ENCODE assay signal across 19 cellular contexts in the genomic region with DNA sequence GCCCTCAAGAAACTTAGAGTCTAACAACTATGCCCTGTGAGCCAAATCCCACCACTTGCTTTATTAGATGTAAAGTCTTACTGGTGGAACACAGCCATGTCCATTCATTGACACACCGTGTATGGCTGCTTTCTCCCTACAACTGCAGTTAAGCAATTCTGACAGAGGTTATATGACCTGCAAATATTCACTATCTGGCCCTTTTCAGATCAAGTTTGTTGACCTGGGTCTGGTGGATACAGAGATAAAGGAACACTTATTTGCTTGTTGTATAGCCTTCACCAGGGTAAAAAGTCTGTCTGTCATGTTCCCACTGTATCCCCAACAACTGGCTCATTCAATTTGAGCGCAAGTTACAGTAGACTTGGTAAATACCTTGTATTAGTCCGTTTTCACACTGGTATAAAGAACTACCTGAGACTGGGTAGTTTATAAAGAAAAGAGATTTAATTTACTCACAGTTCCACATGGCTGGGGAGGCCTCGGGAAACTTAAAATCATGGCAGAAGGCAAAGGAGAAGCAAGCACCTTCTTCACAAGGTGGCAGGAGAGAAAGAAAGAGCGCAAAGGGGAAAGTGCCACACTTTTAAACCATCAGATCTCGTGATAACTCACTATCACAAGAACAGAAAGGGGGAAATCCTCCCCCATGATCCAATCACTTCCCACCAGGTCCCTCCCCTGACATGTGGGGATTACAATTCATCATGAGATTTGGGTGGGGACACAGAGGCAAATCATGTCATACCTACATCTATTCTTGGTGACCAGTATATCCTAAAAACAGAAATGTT.
"Had no signal": no experiment of that assay in that cellular context is flagged by ENCODE, and none has a peak within 500 bp of the region (broad histone marks: within the 10 kb centered on the region; RNA-seq: fewer than 3 reads in every experiment).

No MANE protein-coding gene starts in this region.

- H3K27ac Mint-ChIP-seq: activated B cell treated with CpG ODN at 0.5 μM for 24 hours; activated CD8-positive, alpha-beta T cell treated with anti-CD3 and anti-CD28 coated beads for 36 hours; activated naive CD8-positive, alpha-beta T cell treated with anti-CD3 and anti-CD28 coated beads for 36 hours; activated T-cell treated with anti-CD3 and anti-CD28 coated beads, Interleukin-2, amount 50 U/mL, for 72 hours; stimulated activated memory B cell treated with anti-CD40 and anti-IgM and Interleukin-4, amounts not matched to agents 10 μg/mL and 1 μg/mL and 100 μg/mL, for 72 hours; T-helper 1 cell treated with Interleukin-12 subunit alpha and Interleukin-12 subunit beta and Interleukin-4 antibody, amounts not matched to agents 30 μg/mL and 1 μg/mL, for 36 hours had no signal

- H3K4me1 Mint-ChIP-seq: activated B cell treated with CpG ODN at 0.5 μM for 24 hours; activated naive CD8-positive, alpha-beta T cell treated with anti-CD3 and anti-CD28 coated beads for 36 hours; stimulated activated memory B cell treated with anti-CD40 and anti-IgM and Interleukin-4, amounts not matched to agents 10 μg/mL and 1 μg/mL and 100 μg/mL, for 72 hours had no signal

- H3K27me3 ChIP-seq: foreskin keratinocyte, thyroid gland, vagina had no signal

- H3K4me3 ChIP-seq: coronary artery, lower lobe of right lung, thyroid gland, vagina had no signal

- H2AFZ ChIP-seq: parathyroid adenoma had no signal

- H3K36me3 Mint-ChIP-seq: activated naive CD8-positive, alpha-beta T cell treated with anti-CD3 and anti-CD28 coated beads for 36 hours; stimulated activated memory B cell treated with anti-CD40 and anti-IgM and Interleukin-4, amounts not matched to agents 10 μg/mL and 1 μg/mL and 100 μg/mL, for 72 hours had no signal

- H3K27ac ChIP-seq: coronary artery, foreskin keratinocyte, lower lobe of right lung, parathyroid adenoma, thyroid gland, vagina had no signal

- H3K9me3 ChIP-seq: lower lobe of right lung, thyroid gland, vagina had no signal

- H3K4me1 ChIP-seq: foreskin keratinocyte, lower lobe of right lung, parathyroid adenoma, thyroid gland, vagina had no signal

- H3K27me3 Mint-ChIP-seq: activated B cell treated with CpG ODN at 0.5 μM for 24 hours; activated CD8-positive, alpha-beta T cell treated with anti-CD3 and anti-CD28 coated beads for 36 hours; activated naive CD8-positive, alpha-beta T cell treated with anti-CD3 and anti-CD28 coated beads for 36 hours; brain; stimulated activated memory B cell treated with anti-CD40 and anti-IgM and Interleukin-4, amounts not matched to agents 10 μg/mL and 1 μg/mL and 100 μg/mL, for 72 hours had no signal

- ATAC-seq: activated CD8-positive, alpha-beta T cell treated with anti-CD3 and anti-CD28 coated beads for 36 hours; activated T-cell treated with anti-CD3 and anti-CD28 coated beads, Interleukin-2, amount 50 U/mL, for 72 hours; foreskin keratinocyte; lower lobe of right lung; stimulated activated memory B cell treated with anti-CD40 and anti-IgM and Interleukin-4, amounts not matched to agents 10 μg/mL and 1 μg/mL and 100 μg/mL, for 72 hours had no signal

- H3K4me3 Mint-ChIP-seq: activated B cell treated with CpG ODN at 0.5 μM for 24 hours; activated CD8-positive, alpha-beta T cell treated with anti-CD3 and anti-CD28 coated beads for 36 hours; activated naive CD8-positive, alpha-beta T cell treated with anti-CD3 and anti-CD28 coated beads for 36 hours; activated T-cell treated with anti-CD3 and anti-CD28 coated beads, Interleukin-2, amount 50 U/mL, for 72 hours; brain; stimulated activated memory B cell treated with anti-CD40 and anti-IgM and Interleukin-4, amounts not matched to agents 10 μg/mL and 1 μg/mL and 100 μg/mL, for 72 hours; T-helper 1 cell treated with Interleukin-12 subunit alpha and Interleukin-12 subunit beta and Interleukin-4 antibody, amounts not matched to agents 30 μg/mL and 1 μg/mL, for 36 hours had no signal

- H3K9ac ChIP-seq: parathyroid adenoma had no signal

- H3K36me3 ChIP-seq: lower lobe of right lung, thyroid gland, vagina had no signal

- H3K79me2 ChIP-seq: parathyroid adenoma had no signal

- DNase-seq: activated B cell treated with CpG ODN at 0.5 μM for 24 hours; activated CD4-positive, alpha-beta T cell treated with anti-CD3 and anti-CD28 coated beads for 48 hours; activated CD8-positive, alpha-beta T cell treated with anti-CD3 and anti-CD28 coated beads for 36 hours; activated gamma-delta T cell; activated naive CD8-positive, alpha-beta T cell treated with anti-CD3 and anti-CD28 coated beads for 36 hours; activated T-cell treated with anti-CD3 and anti-CD28 coated beads, Interleukin-2, amount 50 U/mL, for 72 hours; amygdala; central memory CD4-positive, alpha-beta T cell; effector CD4-positive, alpha-beta T cell; foreskin keratinocyte; glutamatergic neuron; lower lobe of right lung; thyroid gland had no signal

- H3K9me3 Mint-ChIP-seq: activated B cell treated with CpG ODN at 0.5 μM for 24 hours; activated CD8-positive, alpha-beta T cell treated with anti-CD3 and anti-CD28 coated beads for 36 hours; activated naive CD8-positive, alpha-beta T cell treated with anti-CD3 and anti-CD28 coated beads for 36 hours; activated T-cell treated with anti-CD3 and anti-CD28 coated beads, Interleukin-2, amount 50 U/mL, for 72 hours; brain; stimulated activated memory B cell treated with anti-CD40 and anti-IgM and Interleukin-4, amounts not matched to agents 10 μg/mL and 1 μg/mL and 100 μg/mL, for 72 hours; T-helper 1 cell treated with Interleukin-12 subunit alpha and Interleukin-12 subunit beta and Interleukin-4 antibody, amounts not matched to agents 30 μg/mL and 1 μg/mL, for 36 hours had no signal
